In the genomic region with DNA sequence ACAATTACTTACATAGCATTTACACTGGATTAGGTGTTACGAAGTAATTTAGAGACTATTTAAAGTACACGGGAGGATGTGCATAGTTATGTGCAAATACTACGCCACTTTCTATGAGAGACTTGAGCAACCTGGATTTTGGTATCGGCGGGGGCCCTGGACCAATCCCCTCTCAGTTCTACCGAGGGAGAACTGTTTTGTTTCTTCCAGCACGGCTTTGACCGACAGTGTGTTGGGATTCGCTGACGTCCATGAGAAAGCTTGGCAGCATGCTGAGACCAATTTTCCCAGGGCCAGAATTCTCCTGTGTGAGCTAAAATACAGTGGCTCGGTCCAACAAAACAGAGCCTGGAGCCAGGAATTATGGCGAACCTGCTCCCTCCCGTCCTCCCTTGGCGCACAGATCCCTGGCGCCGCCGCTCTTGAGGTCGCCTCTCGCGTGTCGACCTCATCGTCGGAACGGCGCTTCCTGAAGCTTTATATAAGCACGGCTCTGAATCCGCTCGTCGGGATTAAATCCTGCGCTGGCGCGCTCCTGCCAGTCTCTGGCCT, we compare ENCODE assay signal across 13 cellular contexts. TPM values are rescaled to one million over a fixed set of nuclear protein-coding genes. Genes with fewer than 3 reads are reported as not detected.
DNase-seq lines count a peak whose midpoint lies in the region; ATAC-seq, FAIRE-seq and TF ChIP-seq lines count a peak whose summit lies in the region.
"Not testable (repeated sequence)": the region's sequence is repeated elsewhere in the genome, so short reads cannot be mapped to it uniquely, and the experiment has no call there.
"Had no signal": no experiment of that assay in that cellular context is flagged by ENCODE, and none has a peak within 500 bp of the region (broad histone marks: within the 10 kb centered on the region; RNA-seq: fewer than 3 reads in every experiment).

No MANE protein-coding gene starts in this region.

- TF ChIP-seq POLR2A in endothelial cell of umbilical vein (IDR thresholded peaks at IDR 0.05; ENCODE audit: low read depth, low read length); right lobe of liver (IDR thresholded peaks at IDR 0.05): not testable (repeated sequence)

- H3K27me3 Mint-ChIP-seq in Caco-2 (ENCODE audit: insufficient read depth, unreplicated experiment); WTC11 (ENCODE audit: low read depth); stimulated activated naive CD8-positive, alpha-beta T cell treated with anti-CD3 and anti-CD28 coated beads, Interleukin-15, amount 100 ng/mL, for 72 hours: not testable (repeated sequence)

- not testable (repeated sequence) for TF ChIP-seq CTCF in Caco-2 (IDR thresholded peaks at IDR 0.05; ENCODE audit: insufficient read depth in 1 of 2, low read depth in 1 of 2, low read length in 1 of 2, severe bottlenecking in 1 of 2, unreplicated experiment in 1 of 2); WTC11 (IDR thresholded peaks at IDR 0.05); endothelial cell of umbilical vein (IDR thresholded peaks at IDR 0.05; ENCODE audit: extremely low read depth in 1 of 2, insufficient read depth in 1 of 2, low read depth in 1 of 2, low read length in 2 of 2); right lobe of liver (IDR thresholded peaks at IDR 0.05)

- not testable (repeated sequence) for H3K27ac ChIP-seq in endothelial cell of umbilical vein (ENCODE audit: insufficient read depth, low read depth, low read length); right lobe of liver

- not testable (repeated sequence) for H2AFZ ChIP-seq in endothelial cell of umbilical vein (ENCODE audit: low read depth, low read length)

- not testable (repeated sequence) for FAIRE-seq in endothelial cell of umbilical vein (lab: Jason Lieb, UNC)

- intact Hi-C loops in Caco-2 (cut with micrococcal nuclease; ENCODE audit: unreplicated experiment); endothelial cell of umbilical vein (cut with micrococcal nuclease); right lobe of liver (cut with DNase I): not testable (repeated sequence)

- not testable (repeated sequence) for H3K9me3 ChIP-seq in Caco-2; endothelial cell of umbilical vein (replicated peaks; ENCODE audit: control insufficient read depth, insufficient read depth, low read length); right lobe of liver

- H3K27me3 ChIP-seq in Caco-2 (replicated peaks; ENCODE audit: control insufficient read depth, insufficient read depth, low read length); endothelial cell of umbilical vein (ENCODE audit: control insufficient read depth in 2 of 2, insufficient read depth in 2 of 2, low read length in 2 of 2); right lobe of liver: not testable (repeated sequence)

- H3K4me3 ChIP-seq in Caco-2 (ENCODE audit: low read depth, low read length); endothelial cell of umbilical vein (replicated peaks in 1 of 3; ENCODE audit: insufficient read depth in 1 of 3, low read depth in 1 of 3, low read length in 3 of 3); right lobe of liver: not testable (repeated sequence)

- H3K79me2 ChIP-seq in endothelial cell of umbilical vein (ENCODE audit: control insufficient read depth, insufficient read depth, low read length) = not testable (repeated sequence)

- not testable (repeated sequence) for H3K4me2 ChIP-seq in endothelial cell of umbilical vein (ENCODE audit: insufficient read depth, low read length)

- not testable (repeated sequence) for H3K27ac Mint-ChIP-seq in Caco-2 (ENCODE audit: unreplicated experiment); WTC11; stimulated activated naive CD8-positive, alpha-beta T cell treated with anti-CD3 and anti-CD28 coated beads, Interleukin-15, amount 100 ng/mL, for 72 hours

- not testable (repeated sequence) for H3K36me3 ChIP-seq in Caco-2 (ENCODE audit: control insufficient read depth, insufficient read depth, low read length); endothelial cell of umbilical vein (ENCODE audit: control insufficient read depth in 2 of 2, extremely low read depth in 1 of 2, insufficient read depth in 2 of 2, low read length in 2 of 2); right lobe of liver

- TSS peak; percentile 78 for BruUV-seq in Caco-2 (replicated peaks; lab: Mats Ljungman, UMichigan)
- TSS peak; percentile 87 for BruUV-seq in endothelial cell of umbilical vein (replicated peaks; lab: Mats Ljungman, UMichigan)

- not testable (repeated sequence) for H3K36me3 Mint-ChIP-seq in Caco-2 (ENCODE audit: insufficient read depth, unreplicated experiment); WTC11

- POLR2A ChIA-PET in Caco-2 (lab: Charles Lee); WTC11 (lab: Charles Lee); endothelial cell of umbilical vein (lab: Charles Lee): not testable (repeated sequence)

- ATAC-seq in GM21381 (IDR thresholded peaks at IDR 0.05; ENCODE audit: unreplicated experiment) (peak; percentile 6), HG02870 (IDR thresholded peaks at IDR 0.05; ENCODE audit: unreplicated experiment) (peak; percentile 17), HG03432 (IDR thresholded peaks at IDR 0.05; ENCODE audit: unreplicated experiment) (peak; percentile 3), WTC11 (peak; percentile 8), right lobe of liver (peak; percentile 37 to 57 (median 50))
- ATAC-seq in stimulated activated naive CD8-positive, alpha-beta T cell treated with anti-CD3 and anti-CD28 coated beads, Interleukin-15, amount 100 ng/mL, for 72 hours = peak; percentile 18

- dilution Hi-C loops in endothelial cell of umbilical vein (cut with MboI; ENCODE audit: extremely low pct_ligation_motif_present, low sequenced_read_pairs) = not testable (repeated sequence)

- CTCF ChIA-PET in Caco-2 (lab: Charles Lee); WTC11 (lab: Charles Lee); endothelial cell of umbilical vein (lab: Charles Lee): not testable (repeated sequence)

- not testable (repeated sequence) for DNase-seq in Caco-2; WTC11 (ENCODE audit: low spot score); endothelial cell of umbilical vein (ENCODE audit: low read depth, low spot score); right lobe of liver; stimulated activated naive CD8-positive, alpha-beta T cell treated with anti-CD3 and anti-CD28 coated beads, Interleukin-15, amount 100 ng/mL, for 72 hours

- not testable (repeated sequence) for H3K9me1 ChIP-seq in endothelial cell of umbilical vein (replicated peaks; ENCODE audit: control insufficient read depth, extremely low read depth, insufficient read depth, low read length)

- not testable (repeated sequence) for H3K4me1 ChIP-seq in Caco-2; endothelial cell of umbilical vein (ENCODE audit: control insufficient read depth, extremely low read depth, insufficient read depth, low read length); right lobe of liver

- not testable (repeated sequence) for H3K9ac ChIP-seq in endothelial cell of umbilical vein (replicated peaks; ENCODE audit: extremely low read depth, insufficient read depth, low read length)

- not testable (repeated sequence) for H4K20me1 ChIP-seq in endothelial cell of umbilical vein (replicated peaks; ENCODE audit: control insufficient read depth, extremely low read depth, insufficient read depth, low read length)

- not testable (repeated sequence) for H3K9me3 Mint-ChIP-seq in Caco-2 (ENCODE audit: unreplicated experiment); WTC11; stimulated activated naive CD8-positive, alpha-beta T cell treated with anti-CD3 and anti-CD28 coated beads, Interleukin-15, amount 100 ng/mL, for 72 hours

- WGBS in right lobe of liver (ENCODE audit: insufficient coverage, low coverage, low lambda C conversion rate, missing lambda C conversion rate) = no CpG with 5 or more reads among the region's 32 CpGs

- not testable (repeated sequence) for H3K4me3 Mint-ChIP-seq in Caco-2 (ENCODE audit: unreplicated experiment); WTC11; stimulated activated naive CD8-positive, alpha-beta T cell treated with anti-CD3 and anti-CD28 coated beads, Interleukin-15, amount 100 ng/mL, for 72 hours

- H3K4me1 Mint-ChIP-seq in Caco-2 (ENCODE audit: low read depth, unreplicated experiment); WTC11; stimulated activated naive CD8-positive, alpha-beta T cell treated with anti-CD3 and anti-CD28 coated beads, Interleukin-15, amount 100 ng/mL, for 72 hours: not testable (repeated sequence)

RNA-seq across cellular contexts. Expression of a gene that starts 49.3 kb away (rescaled TPM):
- total RNA-seq in Caco-2 (2022) = not detected in 2 replicates
- total RNA-seq in WTC11 (2021) = not detected in 3 replicates
- total RNA-seq in endothelial cell of umbilical vein = not detected in 2 replicates
- polyA plus RNA-seq in endothelial cell of umbilical vein = not detected in 2 replicates
- polyA plus RNA-seq in endothelial cell of umbilical vein (2011; cell fraction: cytosol; rRNA removed) = not detected in 2 replicates
- not detected in 2 replicates for polyA plus RNA-seq in endothelial cell of umbilical vein (2011; cell fraction: nucleus; rRNA removed)
- not detected in 2 replicates for polyA plus RNA-seq in endothelial cell of umbilical vein (2012)
- polyA minus RNA-seq in endothelial cell of umbilical vein = not detected in 2 replicates
- polyA minus RNA-seq in endothelial cell of umbilical vein (2011; cell fraction: cytosol; rRNA and poly(A)+ RNA removed) = not detected
- not detected in 2 replicates for polyA minus RNA-seq in endothelial cell of umbilical vein (2011; cell fraction: nucleus; rRNA and poly(A)+ RNA removed)
- total RNA-seq in right lobe of liver = 10 to 100 TPM in 1 of 6 experiments, 1 to 10 TPM in 5; 1.3 to 15.9 (median 3.6) TPM
- total RNA-seq: endodermal cell, fibroblast of lung, H9, SJSA1 had no signal
- polyA plus RNA-seq: BJ, fibroblast of lung had no signal
